ENCODE assay signal across 8 cellular contexts in genomic region chr3:29693863-29694262, GRCh38.
DNase-seq lines count a peak whose midpoint lies in the region; ATAC-seq, FAIRE-seq and TF ChIP-seq lines count a peak whose summit lies in the region.
"Had no signal": no experiment of that assay in that cellular context is flagged by ENCODE, and none has a peak within 500 bp of the region (broad histone marks: within the 10 kb centered on the region; RNA-seq: fewer than 3 reads in every experiment).

No MANE protein-coding gene starts in this region.

- H3K4me1 ChIP-seq in HUES64 (ENCODE audit: insufficient read depth, low read length) = peaks cover 27% of the 10 kb centered on the region
- peaks cover 12 to 26% (median 15%) of the 10 kb centered on the region in 4 donors for H3K4me1 ChIP-seq in upper lobe of left lung

- no peaks in the 10 kb centered on the region for H3K9me3 ChIP-seq in HUES64 (ENCODE audit: insufficient read depth, low read depth, low read length)
- H3K9me3 ChIP-seq in upper lobe of left lung = no peaks in the 10 kb centered on the region

- H3K27ac ChIP-seq in HUES64 (ENCODE audit: low read depth, low read length) (peak overlapping the region; percentile 70), upper lobe of left lung (peak overlapping the region; percentile 12 to 65 (median 40))

- TF ChIP-seq POLR2A in upper lobe of left lung (IDR thresholded peaks at IDR 0.05) = no peak

- no peaks in the 10 kb centered on the region for H3K27me3 ChIP-seq in HUES64 (ENCODE audit: insufficient read depth, low read length)
- no peaks in the 10 kb centered on the region for H3K27me3 ChIP-seq in kidney epithelial cell (ENCODE audit: control insufficient read depth, insufficient read depth, low read length)
- no peaks in the 10 kb centered on the region for H3K27me3 ChIP-seq in upper lobe of left lung

- WGBS in HUES64 = 41% methylated on average over 1 of the region's 1 CpG
- 50 to 52% methylated on average over 1 of the region's 1 CpG for WGBS in upper lobe of left lung, 2 donors

- DNase-seq in cerebellar cortex (ENCODE audit: low spot score) (peak; percentile 6), kidney epithelial cell (ENCODE audit: low read depth) (peak; percentile 93), upper lobe of left lung (no peak), 8988T (no peak), HPDE6-E6E7 (ENCODE audit: extremely low spot score) (no peak), frontal cortex (ENCODE audit: low spot score in 2 of 2) (no peak)
- DNase-seq: stimulated activated naive CD8-positive, alpha-beta T cell treated with anti-CD3 and anti-CD28 coated beads, Interleukin-15, Interleukin-2, amounts not matched to agents 100 U/mL and 50 U/mL, for 24 hours had no signal

- H3K9ac ChIP-seq in HUES64 (ENCODE audit: low read depth, low read length) = peak overlapping the region; percentile 45; the same call in 1 of the 2 replicates

- FAIRE-seq in frontal cortex (lab: Jason Lieb, UNC) = no peak

- ATAC-seq in upper lobe of left lung (ENCODE audit: low FRiP score in 2 of 2) = peak; percentile 70 to 90
- ATAC-seq: stimulated activated naive CD8-positive, alpha-beta T cell treated with anti-CD3 and anti-CD28 coated beads, Interleukin-15, Interleukin-2, amounts not matched to agents 100 U/mL and 50 U/mL, for 24 hours had no signal

- TF ChIP-seq EP300 in upper lobe of left lung (IDR thresholded peaks at IDR 0.05) = peak in 2 of 4 donors; percentile 60 to 61

- H3K36me3 ChIP-seq in HUES64 (ENCODE audit: insufficient read depth, low read length) (no peaks in the 10 kb centered on the region), kidney epithelial cell (ENCODE audit: control insufficient read depth, insufficient read depth, low read length) (no peaks in the 10 kb centered on the region), upper lobe of left lung (no peaks in the 10 kb centered on the region)

- H3K4me3 ChIP-seq in HUES64 (ENCODE audit: low read length) = no peak overlapping the region; the same call in 1 of the 2 replicates
- H3K4me3 ChIP-seq in kidney epithelial cell (ENCODE audit: low read depth, low read length) = no peak overlapping the region
- H3K4me3 ChIP-seq in upper lobe of left lung = no peak overlapping the region

- no peak for TF ChIP-seq CTCF in kidney epithelial cell (IDR thresholded peaks at IDR 0.05; ENCODE audit: insufficient read depth, low read length, poor library complexity, severe bottlenecking)
- no peak for TF ChIP-seq CTCF in upper lobe of left lung (IDR thresholded peaks at IDR 0.05)

Comparison
In these comparisons a context has a peak if more than half of its experiments do, and no peak if none do; other contexts are left out.
1. DNase-seq: peak in cerebellar cortex (single experiment) and kidney epithelial cell (single experiment); none in upper lobe of left lung (0 of 2), 8988T (single experiment), HPDE6-E6E7 (single experiment) and frontal cortex (0 of 2).